7 cellular contexts compared by ENCODE assay signal in genomic region chr12:94816746-94817145, GRCh38.
DNase-seq lines count a peak whose midpoint lies in the region; ATAC-seq, FAIRE-seq and TF ChIP-seq lines count a peak whose summit lies in the region.
"Not testable (repeated sequence)": the region's sequence is repeated elsewhere in the genome, so short reads cannot be mapped to it uniquely, and the experiment has no call there.

No MANE protein-coding gene starts in this region.

- ATAC-seq in memory B cell (ENCODE audit: low read depth); stimulated activated naive B cell treated with anti-CD40 and anti-IgM and Interleukin-4, amounts not matched to agents 10 μg/mL and 1 μg/mL and 100 μg/mL, for 72 hours (replicated peaks): not testable (repeated sequence)

- peak overlapping the region; percentile 87 for H3K4me3 Mint-ChIP-seq in memory B cell
- peak overlapping the region; percentile 79 to 84 for H3K4me3 Mint-ChIP-seq in stimulated activated naive B cell treated with anti-CD40 and anti-IgM and Interleukin-4, amounts not matched to agents 10 μg/mL and 1 μg/mL and 100 μg/mL, for 72 hours

- H3K36me3 ChIP-seq in DOHH2 (ENCODE audit: control insufficient read depth, low read length) (peaks cover 12% of the 10 kb centered on the region), SU-DHL-6 (ENCODE audit: low read length) (peaks cover 23% of the 10 kb centered on the region)
- H3K36me3 ChIP-seq in MM.1S (replicated peaks; ENCODE audit: insufficient read depth, low read length), result not testable (repeated sequence)

- peaks cover 31% of the 10 kb centered on the region; the same call in 1 of the 2 replicates for H3K9me3 ChIP-seq in DOHH2 (ENCODE audit: control insufficient read depth, insufficient read depth, low read length)
- not testable (repeated sequence) for H3K9me3 ChIP-seq in MM.1S (replicated peaks; ENCODE audit: insufficient read depth, low read length)
- H3K9me3 ChIP-seq in SU-DHL-6 (ENCODE audit: insufficient read depth, low read length), result peaks cover 24% of the 10 kb centered on the region; the same call in 1 of the 2 replicates

- not testable (repeated sequence) for H3K9me2 ChIP-seq in DOHH2 (replicated peaks; ENCODE audit: control insufficient read depth, low read length); MM.1S (replicated peaks; ENCODE audit: insufficient read depth, low read length); SU-DHL-6 (replicated peaks; ENCODE audit: insufficient read depth, low read length)

- H3K79me2 ChIP-seq in DOHH2 (ENCODE audit: control insufficient read depth, low read length); SU-DHL-6 (ENCODE audit: insufficient read depth, low read length): not testable (repeated sequence)
- peaks cover 69% of the 10 kb centered on the region for H3K79me2 ChIP-seq in MM.1S (ENCODE audit: low read length)

- H3F3A ChIP-seq in DOHH2 (ENCODE audit: control insufficient read depth, insufficient read depth) (peaks cover 26% of the 10 kb centered on the region), MM.1S (ENCODE audit: insufficient read depth, low read length) (peaks cover 27% of the 10 kb centered on the region), SU-DHL-6 (ENCODE audit: insufficient read depth) (peaks cover 46% of the 10 kb centered on the region)

- peaks cover 32% of the 10 kb centered on the region for H3K4me1 Mint-ChIP-seq in memory B cell
- peaks cover 43 to 64% of the 10 kb centered on the region in 2 donors for H3K4me1 Mint-ChIP-seq in stimulated activated naive B cell treated with anti-CD40 and anti-IgM and Interleukin-4, amounts not matched to agents 10 μg/mL and 1 μg/mL and 100 μg/mL, for 72 hours

- peak overlapping the region; percentile 96 for H3K27ac Mint-ChIP-seq in memory B cell
- peak overlapping the region; percentile 95 for H3K27ac Mint-ChIP-seq in stimulated activated naive B cell treated with anti-CD40 and anti-IgM and Interleukin-4, amounts not matched to agents 10 μg/mL and 1 μg/mL and 100 μg/mL, for 72 hours

- not testable (repeated sequence) for DNase-seq in GM12891 (ENCODE audit: insufficient read length, low spot score); GM19239 (ENCODE audit: insufficient read length, low spot score); MM.1S; memory B cell (ENCODE audit: low spot score in 2 of 2); stimulated activated naive B cell treated with anti-CD40 and anti-IgM and Interleukin-4, amounts not matched to agents 10 μg/mL and 1 μg/mL and 100 μg/mL, for 72 hours

- peaks cover 60% of the 10 kb centered on the region for H3K4me1 ChIP-seq in DOHH2 (ENCODE audit: control insufficient read depth, low read length)
- peaks cover 54% of the 10 kb centered on the region for H3K4me1 ChIP-seq in MM.1S (ENCODE audit: low read length)

- H3K4me3 ChIP-seq in DOHH2 (ENCODE audit: low read length) (peak overlapping the region; percentile 70), SU-DHL-6 (ENCODE audit: insufficient read depth, low read length, poor library complexity, severe bottlenecking) (peak overlapping the region; percentile 43)
- H3K4me3 ChIP-seq in MM.1S (ENCODE audit: low read length), result not testable (repeated sequence)

- TF ChIP-seq CTCF in DOHH2 (IDR thresholded peaks at IDR 0.05; ENCODE audit: low read depth, low read length, poor library complexity, severe bottlenecking); MM.1S (IDR thresholded peaks at IDR 0.05; ENCODE audit: low read length); SU-DHL-6 (IDR thresholded peaks at IDR 0.05; ENCODE audit: insufficient read depth, low read length, poor library complexity, severe bottlenecking): not testable (repeated sequence)

- TF ChIP-seq POLR2A in GM12891 (IDR thresholded peaks at IDR 0.05; ENCODE audit: low read depth, low read length), result not testable (repeated sequence)

- H3K27me3 Mint-ChIP-seq in memory B cell; stimulated activated naive B cell treated with anti-CD40 and anti-IgM and Interleukin-4, amounts not matched to agents 10 μg/mL and 1 μg/mL and 100 μg/mL, for 72 hours: not testable (repeated sequence)

- H3K4me2 ChIP-seq in DOHH2 (ENCODE audit: low read length), result peak overlapping the region; percentile 78
- peak overlapping the region; percentile 58; the same call in 1 of the 2 replicates for H3K4me2 ChIP-seq in MM.1S (ENCODE audit: low read depth, low read length)
- peak overlapping the region; percentile 98 for H3K4me2 ChIP-seq in SU-DHL-6 (ENCODE audit: low read depth, low read length, poor library complexity, severe bottlenecking)

- FAIRE-seq in GM12891 (lab: Jason Lieb, UNC), result not testable (repeated sequence)
- FAIRE-seq in GM19239 (lab: Jason Lieb, UNC), result peak; percentile 76

- H2AFZ ChIP-seq in MM.1S (ENCODE audit: low read length), result not testable (repeated sequence)
- peak overlapping the region; percentile 44 for H2AFZ ChIP-seq in SU-DHL-6 (ENCODE audit: low read depth, low read length, severe bottlenecking)

- H3K9ac ChIP-seq in MM.1S (ENCODE audit: low read length), result not testable (repeated sequence)
- peak overlapping the region; percentile 52 for H3K9ac ChIP-seq in SU-DHL-6 (ENCODE audit: low read length)

- H3K27ac ChIP-seq in DOHH2 (ENCODE audit: low read depth, low read length), result peak overlapping the region; percentile 92
- peak overlapping the region; percentile 94; the same call in 1 of the 2 replicates for H3K27ac ChIP-seq in MM.1S (ENCODE audit: low read length)
- H3K27ac ChIP-seq in SU-DHL-6 (ENCODE audit: low read depth, low read length), result peak overlapping the region; percentile 97

- not testable (repeated sequence) for H3K27me3 ChIP-seq in DOHH2 (ENCODE audit: control insufficient read depth, low read length); MM.1S (replicated peaks; ENCODE audit: insufficient read depth, low read length); SU-DHL-6 (ENCODE audit: low read length)

- peaks cover 18% of the 10 kb centered on the region for H3K36me3 Mint-ChIP-seq in memory B cell
- H3K36me3 Mint-ChIP-seq in stimulated activated naive B cell treated with anti-CD40 and anti-IgM and Interleukin-4, amounts not matched to agents 10 μg/mL and 1 μg/mL and 100 μg/mL, for 72 hours, result peaks cover 39 to 56% of the 10 kb centered on the region in 2 donors

- H3K9me3 Mint-ChIP-seq in memory B cell, result not testable (repeated sequence)
- H3K9me3 Mint-ChIP-seq in stimulated activated naive B cell treated with anti-CD40 and anti-IgM and Interleukin-4, amounts not matched to agents 10 μg/mL and 1 μg/mL and 100 μg/mL, for 72 hours, result peaks cover 14 to 16% of the 10 kb centered on the region in 2 donors

- H4K20me1 ChIP-seq in DOHH2 (ENCODE audit: control insufficient read depth, insufficient read depth, low read depth, low read length); MM.1S (ENCODE audit: insufficient read depth, low read length); SU-DHL-6 (ENCODE audit: low read depth, low read length): not testable (repeated sequence)

TF ChIP-seq in GM12891, 5 proteins besides CTCF, POLR2A, EP300 and RAD21:
- TF ChIP-seq TAF1 (IDR thresholded peaks at IDR 0.05; ENCODE audit: low read depth, low read length), result 0 out of 2 replicates have a peak, but pooled peaks have one; percentile 11
